In the genomic region with DNA sequence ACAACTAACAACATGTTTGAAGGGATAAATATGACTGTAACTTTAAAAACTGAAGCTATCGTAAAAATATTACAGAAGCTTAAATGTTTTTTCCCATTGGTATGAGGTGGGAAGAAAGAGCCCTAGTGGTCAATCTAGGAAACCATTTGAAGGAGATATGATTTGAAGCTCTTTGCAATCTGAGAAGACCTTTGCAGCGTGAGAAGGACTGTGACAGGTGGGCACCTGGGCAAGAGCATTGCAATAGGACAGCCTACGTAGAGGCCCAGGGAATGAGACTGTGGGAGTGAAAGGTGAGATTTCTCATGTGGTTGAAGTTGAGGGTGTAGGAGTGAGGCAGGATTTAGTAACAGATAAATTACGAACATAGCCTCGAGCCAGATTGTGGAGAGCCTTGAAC, we compare ENCODE assay signal across 1 cellular context.
TF ChIP-seq lines count a peak whose summit lies in the region.

No MANE protein-coding gene starts in this region.

TF ChIP-seq in HepG2, 621 proteins besides CTCF, POLR2A, EP300 and RAD21:
- no peak for TF ChIP-seq ELF1 (CRISPR knock-in tag; IDR thresholded peaks at IDR 0.05)
- no peak for TF ChIP-seq RXRB (CRISPR knock-in tag; IDR thresholded peaks at IDR 0.05; ENCODE audit: borderline replicate concordance)
- no peak for TF ChIP-seq CBX1 (IDR thresholded peaks at IDR 0.05; ENCODE audit: low read depth)
- no peak for TF ChIP-seq MIXL1 (CRISPR knock-in tag; IDR thresholded peaks at IDR 0.05)
